Comparison of ENCODE assay signal across 8 cellular contexts in genomic region chr11:63681208-63682044, GRCh38. TPM values are rescaled to one million over a fixed set of nuclear protein-coding genes. Genes with fewer than 3 reads are reported as not detected.
DNase-seq lines count a peak whose midpoint lies in the region; ATAC-seq, FAIRE-seq and TF ChIP-seq lines count a peak whose summit lies in the region.

TSS of gene RTN3 (plus strand) at chr11:63681500. CDS start at chr11:63681637, 137 bp downstream.

- ATAC-seq in HG02840 (IDR thresholded peaks at IDR 0.05; ENCODE audit: low FRiP score, unreplicated experiment) = peak; percentile 83
- peak; percentile 89 to 93 (median 92) for ATAC-seq in T-cell (replicated peaks in 1 of 4)
- ATAC-seq in heart left ventricle = peak; percentile 94 to 97 (median 96)

- peak; percentile 93 for DNase-seq in GM12891 (ENCODE audit: insufficient read length, low spot score)
- peak; percentile 90 for DNase-seq in NCI-H1436 treated with DMSO at 0.1 percent for 48 hours (lab: John Stamatoyannopoulos, UW)
- DNase-seq in T-cell = peak; percentile 95 to 99 (median 97)
- peak; percentile 96 to 99 (median 97) for DNase-seq in heart left ventricle
- DNase-seq in pons (ENCODE audit: low spot score) = peak; percentile 98
- peak; percentile 99 for DNase-seq in type B pancreatic cell (ENCODE audit: extremely low spot score, unreplicated experiment)

- H3K4me1 Mint-ChIP-seq in T-cell (peaks cover 25 to 28% (median 26%) of the 10 kb centered on the region in 3 donors), type B pancreatic cell (ENCODE audit: unreplicated experiment) (peaks cover 19% of the 10 kb centered on the region)

- H3K27me3 Mint-ChIP-seq in T-cell = no peaks in the 10 kb centered on the region
- H3K27me3 Mint-ChIP-seq in type B pancreatic cell = no peaks in the 10 kb centered on the region

- CTCF ChIA-PET in T-cell (lab: Charles Lee) = interaction anchor here in 1 of 2 donors (0.7 to 1.5 kb wide), 8 partner anchors 8 to 57 kb away, joined by 3 to 9 read pairs (median 3); partner anchors contain the start of gene ATL3

- POLR2A ChIA-PET in T-cell (lab: Charles Lee) = interaction anchor here (0.5 to 0.6 kb wide), 2 partner anchors 1343 to 1712 kb away, joined by 3 to 5 read pairs; no protein-coding TSS in a partner anchor

- peak within 1 kb of the TSS; percentile 40 to 98 (median 89) for H3K4me3 ChIP-seq in heart left ventricle

- H3K9me3 Mint-ChIP-seq in T-cell (no peaks in the 10 kb centered on the region), type B pancreatic cell (no peaks in the 10 kb centered on the region)

- no peaks in the 10 kb centered on the region for H3K36me3 ChIP-seq in heart left ventricle

- H3K36me3 Mint-ChIP-seq in T-cell = no peaks in the 10 kb centered on the region
- no peaks in the 10 kb centered on the region for H3K36me3 Mint-ChIP-seq in type B pancreatic cell

- H3K27me3 ChIP-seq in heart left ventricle = no peaks in the 10 kb centered on the region

- WGBS in adipose tissue, 3 donors = 0 to 1% (median 0%) methylated on average over 64 to 81 of the region's 81 CpGs
- WGBS in heart left ventricle, 4 donors = 0 to 1% (median 0%) methylated on average over 47 to 81 of the region's 81 CpGs

- peak; percentile 92 for TF ChIP-seq POLR2A in GM12891 (IDR thresholded peaks at IDR 0.05; ENCODE audit: low read depth, low read length)
- TF ChIP-seq POLR2A in heart left ventricle (IDR thresholded peaks at IDR 0.05) = peak in 1 of 2 donors; percentile 97

- H3K4me1 ChIP-seq in heart left ventricle = peaks cover 0 to 42% (median 19%) of the 10 kb centered on the region in 12 donors

- intact Hi-C loops in heart left ventricle (cut with DNase I) = loop anchor here in 5 of 10 donors (1.0 to 10.0 kb wide), 3 partner anchors 10 to 56 kb away; partner anchors contain the start of gene ATL3 (in 2 of the 5)

- H3K27ac Mint-ChIP-seq in T-cell = peak within 1 kb of the TSS; percentile 91 to 92
- H3K27ac Mint-ChIP-seq in type B pancreatic cell = peak within 1 kb of the TSS; percentile 90

- FAIRE-seq in GM12891 (lab: Jason Lieb, UNC) = peak; percentile 99

- H3K4me3 Mint-ChIP-seq in T-cell (peak within 1 kb of the TSS; percentile 86 to 88 (median 88)), type B pancreatic cell (peak within 1 kb of the TSS; percentile 96)

- H3K27ac ChIP-seq in adipose tissue (ENCODE audit: low read depth, low read length) (peak within 1 kb of the TSS; percentile 86), heart left ventricle (peak within 1 kb of the TSS; percentile 66 to 98 (median 94))

- H3K9me3 ChIP-seq in heart left ventricle = no peaks in the 10 kb centered on the region

- TF ChIP-seq CTCF in heart left ventricle (IDR thresholded peaks at IDR 0.05) = peak in 7 of 12 donors; percentile 2 to 76 (median 45)
- TF ChIP-seq CTCF in type B pancreatic cell (conservative IDR thresholded peaks at IDR 0.05) = no peak

TF ChIP-seq in GM12891, 5 proteins besides CTCF, POLR2A, EP300 and RAD21:
- TF ChIP-seq TAF1 (IDR thresholded peaks at IDR 0.05; ENCODE audit: low read depth, low read length) (peak; percentile 90), PAX5 (IDR thresholded peaks at IDR 0.05; ENCODE audit: insufficient read depth, low read length, severe bottlenecking) (peak; percentile 69), POU2F2 (IDR thresholded peaks at IDR 0.05; ENCODE audit: low read depth, low read length) (peak; percentile 80), SPI1 (IDR thresholded peaks at IDR 0.05; ENCODE audit: low read depth, low read length) (no peak), POLR2AphosphoS5 (IDR thresholded peaks at IDR 0.05; ENCODE audit: low read depth, low read length) (peak; percentile 91)

RNA-seq across cellular contexts. Expression of gene RTN3, which starts in this region (rescaled TPM):
- 33.7 TPM for polyA plus RNA-seq in GM12891 (2012; ENCODE audit: low read depth, missing spikeins)
- 10 to 100 TPM; 25.0 to 39.7 (median 34.9) TPM for total RNA-seq in T-cell
- polyA plus RNA-seq in adipose tissue = 100 to 1,000 TPM in 1 of 3 donors, 10 to 100 TPM in 2; 74.9 to 196 (median 91.9) TPM
- total RNA-seq in heart left ventricle = 10 to 100 TPM; 36.2 to 82.9 (median 72.2) TPM
- 10 to 100 TPM; 31.2 to 65.9 TPM for polyA plus RNA-seq in heart left ventricle
- 95.0 and 95.9 TPM in 2 replicates for total RNA-seq in type B pancreatic cell (ENCODE audit: low replicate concordance)

Comparison
In these comparisons a context has a peak if more than half of its experiments do, and no peak if none do; other contexts are left out.
1. Peak in every context shown above with its lines: DNase-seq, ATAC-seq, H3K4me3 ChIP-seq and H3K27ac ChIP-seq.